ENCODE assay signal across 8 cellular contexts in genomic region chr11:45079943-45080719, GRCh38.
DNase-seq lines count a peak whose midpoint lies in the region; ATAC-seq and TF ChIP-seq lines count a peak whose summit lies in the region.

No MANE protein-coding gene starts in this region.

- peaks cover 4 to 42% of the 10 kb centered on the region in 2 donors for H3K4me1 ChIP-seq in left lung
- H3K4me1 ChIP-seq in upper lobe of left lung: peaks cover 13 to 24% (median 18%) of the 10 kb centered on the region in 4 donors

- TF ChIP-seq POLR2A in upper lobe of left lung (IDR thresholded peaks at IDR 0.05): no peak

- no peak for TF ChIP-seq CTCF in left lung (IDR thresholded peaks at IDR 0.05)
- TF ChIP-seq CTCF in upper lobe of left lung (IDR thresholded peaks at IDR 0.05): no peak

- H3K27ac ChIP-seq in left lung (peak overlapping the region in 1 of 2 donors; percentile 80), upper lobe of left lung (peak overlapping the region in 3 of 4 donors; percentile 12 to 62 (median 50))

- intact Hi-C loops in left lung (cut with DNase I): no loop called here

- DNase-seq in NAMALWA (ENCODE audit: low spot score): peak; percentile 57
- DNase-seq in activated T-cell treated with anti-CD3 and anti-CD28 coated beads for 4 hours: peak; percentile 28
- peak in 1 of 2 donors; percentile 53 for DNase-seq in left lung
- peak in 1 of 2 donors; percentile 68 for DNase-seq in upper lobe of left lung
- DNase-seq in occipital lobe (lab: John Stamatoyannopoulos, UW): no peak

- no peak overlapping the region for H3K4me3 ChIP-seq in left lung
- no peak overlapping the region for H3K4me3 ChIP-seq in upper lobe of left lung

- peak; percentile 69 for ATAC-seq in GM19351 (IDR thresholded peaks at IDR 0.05; ENCODE audit: unreplicated experiment)
- ATAC-seq in left lung: peak; percentile 45
- peak; percentile 25 to 51 for ATAC-seq in upper lobe of left lung (ENCODE audit: low FRiP score in 2 of 2)
- no peak for ATAC-seq in HG02798 (IDR thresholded peaks at IDR 0.05; ENCODE audit: poor library complexity, unreplicated experiment)
- no peak for ATAC-seq in HG03565 (IDR thresholded peaks at IDR 0.05; ENCODE audit: unreplicated experiment)

- H3K27me3 ChIP-seq in left lung (no peaks in the 10 kb centered on the region), upper lobe of left lung (no peaks in the 10 kb centered on the region)

- WGBS in upper lobe of left lung, 2 donors: 46 to 75% methylated on average over 10 to 16 of the region's 16 CpGs

- H3K36me3 ChIP-seq in left lung: no peaks in the 10 kb centered on the region
- no peaks in the 10 kb centered on the region for H3K36me3 ChIP-seq in upper lobe of left lung

- TF ChIP-seq EP300 in upper lobe of left lung (IDR thresholded peaks at IDR 0.05): no peak

- H3K9me3 ChIP-seq in left lung (no peaks in the 10 kb centered on the region), upper lobe of left lung (no peaks in the 10 kb centered on the region)

Comparison
In these comparisons a context has a peak if more than half of its experiments do, and no peak if none do; other contexts are left out.
1. ATAC-seq: peak in GM19351 (single experiment), left lung (single experiment) and upper lobe of left lung (2 of 2); none in HG02798 (single experiment) and HG03565 (single experiment).